ENCODE assay signal across 18 cellular contexts in the genomic region with DNA sequence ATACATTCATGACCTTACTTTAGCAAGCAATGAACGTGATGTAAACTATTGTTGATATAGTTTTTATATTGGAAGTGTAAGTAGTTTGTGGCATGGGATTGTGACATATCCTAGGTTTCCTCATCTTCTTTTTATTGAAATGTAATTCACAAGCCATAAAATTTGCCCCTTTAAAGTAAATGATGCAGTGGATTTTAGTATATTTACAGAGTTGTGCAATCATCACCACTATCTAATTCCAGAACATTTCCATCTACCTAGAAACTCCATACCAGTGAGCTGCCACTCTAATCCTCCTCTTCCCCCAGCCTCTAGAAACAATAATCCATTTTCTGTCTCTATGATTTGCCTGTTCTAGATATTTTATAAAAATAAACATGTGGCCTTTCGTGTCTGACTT.
"Had no signal": no experiment of that assay in that cellular context is flagged by ENCODE, and none has a peak within 500 bp of the region (broad histone marks: within the 10 kb centered on the region; RNA-seq: fewer than 3 reads in every experiment).

No MANE protein-coding gene starts in this region.

- H3K27me3 ChIP-seq: body of pancreas, cardiac muscle cell, neural progenitor cell, upper lobe of right lung had no signal

- H3K9me3 ChIP-seq: body of pancreas, upper lobe of right lung had no signal

- ATAC-seq: activated naive CD8-positive, alpha-beta T cell treated with anti-CD3 and anti-CD28 coated beads, Interleukin-2, amount 50 U/mL, for 24 hours; body of pancreas; stimulated activated naive CD8-positive, alpha-beta T cell treated with anti-CD3 and anti-CD28 coated beads, Interleukin-15, Interleukin-2, amounts not matched to agents 100 U/mL and 50 U/mL, for 24 hours; upper lobe of right lung had no signal

- H2AFZ ChIP-seq: neural progenitor cell had no signal

- H3K4me1 ChIP-seq: neural progenitor cell, upper lobe of right lung had no signal

- H3K27ac Mint-ChIP-seq: activated B cell treated with CpG ODN at 0.5 μM for 24 hours; activated naive CD8-positive, alpha-beta T cell treated with anti-CD3 and anti-CD28 coated beads, Interleukin-2, amount 50 U/mL, for 24 hours; neural progenitor cell; progenitor cell of endocrine pancreas; T-helper 1 cell treated with Interleukin-12 subunit alpha and Interleukin-12 subunit beta and Interleukin-4 antibody, amounts not matched to agents 30 μg/mL and 1 μg/mL, for 36 hours had no signal

- H3K36me3 Mint-ChIP-seq: neural progenitor cell had no signal

- H3K36me3 ChIP-seq: cardiac muscle cell, neural progenitor cell had no signal

- H3K9ac ChIP-seq: neural progenitor cell had no signal

- H3K4me3 Mint-ChIP-seq: activated B cell treated with CpG ODN at 0.5 μM for 24 hours; activated naive CD8-positive, alpha-beta T cell treated with anti-CD3 and anti-CD28 coated beads, Interleukin-2, amount 50 U/mL, for 24 hours; neural progenitor cell; T-helper 1 cell treated with Interleukin-12 subunit alpha and Interleukin-12 subunit beta and Interleukin-4 antibody, amounts not matched to agents 30 μg/mL and 1 μg/mL, for 36 hours had no signal

- H3K4me3 ChIP-seq: body of pancreas, cardiac muscle cell, neural progenitor cell, upper lobe of right lung had no signal

- H3K4me1 Mint-ChIP-seq: neural progenitor cell had no signal

- H3K4me2 ChIP-seq: neural progenitor cell had no signal

- DNase-seq: activated B cell treated with CpG ODN at 0.5 μM for 24 hours; activated CD4-positive, alpha-beta T cell treated with anti-CD3 and anti-CD28 coated beads for 4 hours; activated CD4-positive, alpha-beta T cell treated with anti-CD3 and anti-CD28 coated beads, Interleukin-2, amount 50 U/mL, for 48 hours; activated gamma-delta T cell; activated naive CD4-positive, alpha-beta T cell treated with anti-CD3 and anti-CD28 coated beads, Interleukin-2, amount 50 U/mL, for 16 hours; activated naive CD8-positive, alpha-beta T cell treated with anti-CD3 and anti-CD28 coated beads, Interleukin-2, amount 50 U/mL, for 24 hours; anterior cingulate cortex; body of pancreas; foreskin melanocyte; kidney glomerular epithelial cell; stimulated activated CD4-positive, alpha-beta T cell treated with anti-CD3 and anti-CD28 coated beads, Interleukin-4, amount 100 ng/mL, for 24 hours; stimulated activated naive CD8-positive, alpha-beta T cell treated with anti-CD3 and anti-CD28 coated beads, Interleukin-15, Interleukin-2, amounts not matched to agents 100 U/mL and 50 U/mL, for 24 hours; T1000; upper lobe of right lung had no signal

- H3K27ac ChIP-seq: body of pancreas, cardiac muscle cell, neural progenitor cell, upper lobe of right lung had no signal

- H3K27me3 Mint-ChIP-seq: activated B cell treated with CpG ODN at 0.5 μM for 24 hours; activated naive CD8-positive, alpha-beta T cell treated with anti-CD3 and anti-CD28 coated beads, Interleukin-2, amount 50 U/mL, for 24 hours; progenitor cell of endocrine pancreas had no signal
